ENCODE assay signal across 20 cellular contexts in genomic region chr11:116697639-116698038, GRCh38.
DNase-seq lines count a peak whose midpoint lies in the region; ATAC-seq and TF ChIP-seq lines count a peak whose summit lies in the region.
"Had no signal": no experiment of that assay in that cellular context is flagged by ENCODE, and none has a peak within 500 bp of the region (broad histone marks: within the 10 kb centered on the region; RNA-seq: fewer than 3 reads in every experiment).

No MANE protein-coding gene starts in this region.

- CTCF ChIA-PET in activated CD8-positive, alpha-beta memory T cell treated with anti-CD3 and anti-CD28 coated beads, Interleukin-2, amount 10 ng/mL, durations not matched to agents 7 days and 5 days (lab: Charles Lee), result no interaction called here

- H3K4me3 ChIP-seq in vagina, result no peak overlapping the region
- H3K4me3 ChIP-seq: GM12878 had no signal

- TF ChIP-seq CTCF in endothelial cell (IDR thresholded peaks at IDR 0.05; ENCODE audit: unreplicated experiment) (no peak), osteocyte (IDR thresholded peaks at IDR 0.05) (no peak), vagina (IDR thresholded peaks at IDR 0.05) (no peak)

- no peaks in the 10 kb centered on the region for H3K27me3 ChIP-seq in vagina

- H3K4me3 Mint-ChIP-seq in activated CD8-positive, alpha-beta memory T cell treated with anti-CD3 and anti-CD28 coated beads, Interleukin-2, amount 10 ng/mL, durations not matched to agents 7 days and 5 days, result no peak overlapping the region
- H3K4me3 Mint-ChIP-seq in endothelial cell (ENCODE audit: unreplicated experiment), result no peak overlapping the region
- no peak overlapping the region for H3K4me3 Mint-ChIP-seq in osteocyte (ENCODE audit: unreplicated experiment)
- H3K4me3 Mint-ChIP-seq: B cell; CD4-positive, CD25-positive, alpha-beta regulatory T cell; HFFc6 had no signal

- TF ChIP-seq POLR2A in vagina (IDR thresholded peaks at IDR 0.05), result no peak

- peak; percentile 15 for DNase-seq in activated CD8-positive, alpha-beta memory T cell treated with anti-CD3 and anti-CD28 coated beads, Interleukin-2, amount 10 ng/mL, durations not matched to agents 7 days and 5 days
- DNase-seq in activated CD8-positive, alpha-beta memory T cell treated with anti-CD3 and anti-CD28 coated beads, Interleukin-2, amount 50 U/mL, for 4 hours, result no peak
- DNase-seq in endothelial cell (ENCODE audit: low spot score), result peak; percentile 0
- DNase-seq in osteocyte (ENCODE audit: extremely low spot score, unreplicated experiment), result peak; percentile 51
- DNase-seq in vagina (ENCODE audit: extremely low spot score in 2 of 2), result peak; percentile 55 to 60
- no peak for DNase-seq in NCI-H226
- DNase-seq in SHP77 (lab: John Stamatoyannopoulos, UW), result no peak
- DNase-seq in KBM-7, result no peak
- DNase-seq: CD4-positive, CD25-positive, alpha-beta regulatory T cell; COR-L47; DMS 273 treated with DMSO at 0.1 percent for 48 hours; GF-D8; HFFc6; KG1; NCI-H1694 treated with DMSO at 0.1 percent for 48 hours; NCI-H82; SIG-M5 had no signal

- H3K27ac Mint-ChIP-seq in activated CD8-positive, alpha-beta memory T cell treated with anti-CD3 and anti-CD28 coated beads, Interleukin-2, amount 10 ng/mL, durations not matched to agents 7 days and 5 days, result no peak overlapping the region
- H3K27ac Mint-ChIP-seq in endothelial cell (ENCODE audit: unreplicated experiment), result no peak overlapping the region
- no peak overlapping the region for H3K27ac Mint-ChIP-seq in osteocyte (ENCODE audit: unreplicated experiment)
- H3K27ac Mint-ChIP-seq: B cell; CD4-positive, CD25-positive, alpha-beta regulatory T cell; HFFc6 had no signal

- H3K4me1 Mint-ChIP-seq in activated CD8-positive, alpha-beta memory T cell treated with anti-CD3 and anti-CD28 coated beads, Interleukin-2, amount 10 ng/mL, durations not matched to agents 7 days and 5 days, result no peaks in the 10 kb centered on the region
- peaks cover 3% of the 10 kb centered on the region for H3K4me1 Mint-ChIP-seq in endothelial cell (ENCODE audit: unreplicated experiment)
- H3K4me1 Mint-ChIP-seq in osteocyte (ENCODE audit: unreplicated experiment), result no peaks in the 10 kb centered on the region
- H3K4me1 Mint-ChIP-seq: B cell; CD4-positive, CD25-positive, alpha-beta regulatory T cell had no signal

- H3K36me3 Mint-ChIP-seq in activated CD8-positive, alpha-beta memory T cell treated with anti-CD3 and anti-CD28 coated beads, Interleukin-2, amount 10 ng/mL, durations not matched to agents 7 days and 5 days, result no peaks in the 10 kb centered on the region
- H3K36me3 Mint-ChIP-seq in endothelial cell (ENCODE audit: low read depth, unreplicated experiment) (no peaks in the 10 kb centered on the region), osteocyte (ENCODE audit: unreplicated experiment) (no peaks in the 10 kb centered on the region)
- H3K36me3 Mint-ChIP-seq: CD4-positive, CD25-positive, alpha-beta regulatory T cell had no signal

- no peaks in the 10 kb centered on the region for H3K27me3 Mint-ChIP-seq in activated CD8-positive, alpha-beta memory T cell treated with anti-CD3 and anti-CD28 coated beads, Interleukin-2, amount 10 ng/mL, durations not matched to agents 7 days and 5 days
- H3K27me3 Mint-ChIP-seq in endothelial cell (ENCODE audit: unreplicated experiment) (peaks cover 5% of the 10 kb centered on the region), osteocyte (ENCODE audit: unreplicated experiment) (peaks cover 6% of the 10 kb centered on the region)
- H3K27me3 Mint-ChIP-seq: CD4-positive, CD25-positive, alpha-beta regulatory T cell had no signal

- ATAC-seq in activated CD8-positive, alpha-beta memory T cell treated with anti-CD3 and anti-CD28 coated beads, Interleukin-2, amount 10 ng/mL, durations not matched to agents 7 days and 5 days, result no peak
- ATAC-seq: GM12878, HepG2 had no signal

- no peaks in the 10 kb centered on the region for H3K9me3 ChIP-seq in vagina

- H3K36me3 ChIP-seq in vagina, result no peaks in the 10 kb centered on the region

- no peak overlapping the region for H3K27ac ChIP-seq in vagina

- intact Hi-C loops in vagina (cut with DNase I), result no loop called here

- no peaks in the 10 kb centered on the region for H3K4me1 ChIP-seq in vagina

- H3K9me3 Mint-ChIP-seq in activated CD8-positive, alpha-beta memory T cell treated with anti-CD3 and anti-CD28 coated beads, Interleukin-2, amount 10 ng/mL, durations not matched to agents 7 days and 5 days (ENCODE audit: low read depth), result no peaks in the 10 kb centered on the region
- no peaks in the 10 kb centered on the region for H3K9me3 Mint-ChIP-seq in endothelial cell (ENCODE audit: unreplicated experiment)
- H3K9me3 Mint-ChIP-seq in osteocyte (ENCODE audit: unreplicated experiment), result no peaks in the 10 kb centered on the region
- H3K9me3 Mint-ChIP-seq: HFFc6 had no signal

- in situ Hi-C loops in KBM-7 (cut with MboI; ENCODE audit: low pct_unique_long_range_greater_than_20kb, low sequenced_read_pairs), result no loop called here

Comparison
In these comparisons a context has a peak if more than half of its experiments do, and no peak if none do; other contexts are left out.
1. DNase-seq: peak in activated CD8-positive, alpha-beta memory T cell treated with anti-CD3 and anti-CD28 coated beads, Interleukin-2, amount 10 ng/mL, durations not matched to agents 7 days and 5 days (single experiment), endothelial cell (single experiment), osteocyte (single experiment) and vagina (2 of 2); none in activated CD8-positive, alpha-beta memory T cell treated with anti-CD3 and anti-CD28 coated beads, Interleukin-2, amount 50 U/mL, for 4 hours (single experiment), NCI-H226 (single experiment), SHP77 (0 of 2) and KBM-7 (single experiment).